1 cellular context compared by ENCODE assay signal in the genomic region with DNA sequence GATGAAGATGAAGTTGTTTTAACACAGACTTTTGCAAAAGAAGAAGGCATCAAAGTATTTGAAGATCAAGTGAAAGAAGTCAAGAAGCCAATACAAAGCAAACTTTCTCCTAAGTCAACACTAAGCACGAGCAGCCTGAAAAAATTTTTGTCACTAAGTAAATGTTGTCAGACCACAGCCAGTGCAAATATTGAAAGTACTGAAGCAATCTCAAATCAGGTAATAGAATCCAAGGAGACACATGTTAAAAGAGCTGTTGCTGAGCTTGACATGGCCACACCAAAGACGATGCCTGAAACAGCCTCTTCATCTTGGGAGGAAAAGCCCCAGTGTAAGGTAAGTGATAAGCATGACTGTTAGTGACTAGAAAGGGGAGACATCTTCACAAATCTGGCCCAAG.
TF ChIP-seq lines count a peak whose summit lies in the region.

No MANE protein-coding gene starts in this region.

TF ChIP-seq in HepG2, 621 proteins besides CTCF, POLR2A, EP300 and RAD21 (continued from another document and continues in another):
- TF ChIP-seq, protein P1, sequence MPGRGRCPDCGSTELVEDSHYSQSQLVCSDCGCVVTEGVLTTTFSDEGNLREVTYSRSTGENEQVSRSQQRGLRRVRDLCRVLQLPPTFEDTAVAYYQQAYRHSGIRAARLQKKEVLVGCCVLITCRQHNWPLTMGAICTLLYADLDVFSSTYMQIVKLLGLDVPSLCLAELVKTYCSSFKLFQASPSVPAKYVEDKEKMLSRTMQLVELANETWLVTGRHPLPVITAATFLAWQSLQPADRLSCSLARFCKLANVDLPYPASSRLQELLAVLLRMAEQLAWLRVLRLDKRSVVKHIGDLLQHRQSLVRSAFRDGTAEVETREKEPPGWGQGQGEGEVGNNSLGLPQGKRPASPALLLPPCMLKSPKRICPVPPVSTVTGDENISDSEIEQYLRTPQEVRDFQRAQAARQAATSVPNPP (CRISPR knock-in tag; IDR thresholded peaks at IDR 0.05), result peak; percentile 40; the same call in 1 of the 2 replicates
- peak; percentile 65 for TF ChIP-seq MED1 (CRISPR knock-in tag; IDR thresholded peaks at IDR 0.05)
- TF ChIP-seq, protein P2, sequence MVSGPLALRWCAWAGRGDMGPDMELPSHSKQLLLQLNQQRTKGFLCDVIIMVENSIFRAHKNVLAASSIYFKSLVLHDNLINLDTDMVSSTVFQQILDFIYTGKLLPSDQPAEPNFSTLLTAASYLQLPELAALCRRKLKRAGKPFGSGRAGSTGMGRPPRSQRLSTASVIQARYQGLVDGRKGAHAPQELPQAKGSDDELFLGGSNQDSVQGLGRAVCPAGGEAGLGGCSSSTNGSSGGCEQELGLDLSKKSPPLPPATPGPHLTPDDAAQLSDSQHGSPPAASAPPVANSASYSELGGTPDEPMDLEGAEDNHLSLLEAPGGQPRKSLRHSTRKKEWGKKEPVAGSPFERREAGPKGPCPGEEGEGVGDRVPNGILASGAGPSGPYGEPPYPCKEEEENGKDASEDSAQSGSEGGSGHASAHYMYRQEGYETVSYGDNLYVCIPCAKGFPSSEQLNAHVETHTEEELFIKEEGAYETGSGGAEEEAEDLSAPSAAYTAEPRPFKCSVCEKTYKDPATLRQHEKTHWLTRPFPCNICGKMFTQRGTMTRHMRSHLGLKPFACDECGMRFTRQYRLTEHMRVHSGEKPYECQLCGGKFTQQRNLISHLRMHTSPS (CRISPR knock-in tag; IDR thresholded peaks at IDR 0.05; ENCODE audit: low read depth), result no peak
- peak; percentile 76 for TF ChIP-seq RXRB (CRISPR knock-in tag; IDR thresholded peaks at IDR 0.05; ENCODE audit: borderline replicate concordance)
- no peak for TF ChIP-seq HOXD1 (CRISPR knock-in tag; IDR thresholded peaks at IDR 0.05)
- TF ChIP-seq CCDC6 (CRISPR knock-in tag; IDR thresholded peaks at IDR 0.05), result peak; percentile 47; the same call in 1 of the 2 replicates
- TF ChIP-seq, protein P3, sequence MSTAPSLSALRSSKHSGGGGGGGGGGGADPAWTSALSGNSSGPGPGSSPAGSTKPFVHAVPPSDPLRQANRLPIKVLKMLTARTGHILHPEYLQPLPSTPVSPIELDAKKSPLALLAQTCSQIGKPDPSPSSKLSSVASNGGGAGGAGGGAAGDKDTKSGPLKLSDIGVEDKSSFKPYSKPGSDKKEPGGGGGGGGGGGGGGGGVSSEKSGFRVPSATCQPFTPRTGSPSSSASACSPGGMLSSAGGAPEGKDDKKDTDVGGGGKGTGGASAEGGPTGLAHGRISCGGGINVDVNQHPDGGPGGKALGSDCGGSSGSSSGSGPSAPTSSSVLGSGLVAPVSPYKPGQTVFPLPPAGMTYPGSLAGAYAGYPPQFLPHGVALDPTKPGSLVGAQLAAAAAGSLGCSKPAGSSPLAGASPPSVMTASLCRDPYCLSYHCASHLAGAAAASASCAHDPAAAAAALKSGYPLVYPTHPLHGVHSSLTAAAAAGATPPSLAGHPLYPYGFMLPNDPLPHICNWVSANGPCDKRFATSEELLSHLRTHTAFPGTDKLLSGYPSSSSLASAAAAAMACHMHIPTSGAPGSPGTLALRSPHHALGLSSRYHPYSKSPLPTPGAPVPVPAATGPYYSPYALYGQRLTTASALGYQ (CRISPR knock-in tag; IDR thresholded peaks at IDR 0.05), result peak; percentile 91
- no peak for TF ChIP-seq ZNF235 (CRISPR knock-in tag; IDR thresholded peaks at IDR 0.05; ENCODE audit: borderline replicate concordance)
- TF ChIP-seq, protein P4, sequence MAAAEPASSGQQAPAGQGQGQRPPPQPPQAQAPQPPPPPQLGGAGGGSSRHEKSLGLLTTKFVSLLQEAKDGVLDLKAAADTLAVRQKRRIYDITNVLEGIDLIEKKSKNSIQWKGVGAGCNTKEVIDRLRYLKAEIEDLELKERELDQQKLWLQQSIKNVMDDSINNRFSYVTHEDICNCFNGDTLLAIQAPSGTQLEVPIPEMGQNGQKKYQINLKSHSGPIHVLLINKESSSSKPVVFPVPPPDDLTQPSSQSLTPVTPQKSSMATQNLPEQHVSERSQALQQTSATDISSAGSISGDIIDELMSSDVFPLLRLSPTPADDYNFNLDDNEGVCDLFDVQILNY (CRISPR knock-in tag; conservative IDR thresholded peaks at IDR 0.05), result no peak
- TF ChIP-seq, protein P5, sequence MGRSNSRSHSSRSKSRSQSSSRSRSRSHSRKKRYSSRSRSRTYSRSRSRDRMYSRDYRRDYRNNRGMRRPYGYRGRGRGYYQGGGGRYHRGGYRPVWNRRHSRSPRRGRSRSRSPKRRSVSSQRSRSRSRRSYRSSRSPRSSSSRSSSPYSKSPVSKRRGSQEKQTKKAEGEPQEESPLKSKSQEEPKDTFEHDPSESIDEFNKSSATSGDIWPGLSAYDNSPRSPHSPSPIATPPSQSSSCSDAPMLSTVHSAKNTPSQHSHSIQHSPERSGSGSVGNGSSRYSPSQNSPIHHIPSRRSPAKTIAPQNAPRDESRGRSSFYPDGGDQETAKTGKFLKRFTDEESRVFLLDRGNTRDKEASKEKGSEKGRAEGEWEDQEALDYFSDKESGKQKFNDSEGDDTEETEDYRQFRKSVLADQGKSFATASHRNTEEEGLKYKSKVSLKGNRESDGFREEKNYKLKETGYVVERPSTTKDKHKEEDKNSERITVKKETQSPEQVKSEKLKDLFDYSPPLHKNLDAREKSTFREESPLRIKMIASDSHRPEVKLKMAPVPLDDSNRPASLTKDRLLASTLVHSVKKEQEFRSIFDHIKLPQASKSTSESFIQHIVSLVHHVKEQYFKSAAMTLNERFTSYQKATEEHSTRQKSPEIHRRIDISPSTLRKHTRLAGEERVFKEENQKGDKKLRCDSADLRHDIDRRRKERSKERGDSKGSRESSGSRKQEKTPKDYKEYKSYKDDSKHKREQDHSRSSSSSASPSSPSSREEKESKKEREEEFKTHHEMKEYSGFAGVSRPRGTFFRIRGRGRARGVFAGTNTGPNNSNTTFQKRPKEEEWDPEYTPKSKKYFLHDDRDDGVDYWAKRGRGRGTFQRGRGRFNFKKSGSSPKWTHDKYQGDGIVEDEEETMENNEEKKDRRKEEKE (IDR thresholded peaks at IDR 0.05), result no peak
- TF ChIP-seq ZBTB7B (CRISPR knock-in tag; IDR thresholded peaks at IDR 0.05), result 0 out of 2 replicates have a peak, but pooled peaks have one; percentile 26
- TF ChIP-seq ZNF17 (CRISPR knock-in tag; IDR thresholded peaks at IDR 0.05), result no peak
- no peak for TF ChIP-seq NAIF1 (CRISPR knock-in tag; IDR thresholded peaks at IDR 0.05; ENCODE audit: borderline replicate concordance)
- TF ChIP-seq, protein P6, sequence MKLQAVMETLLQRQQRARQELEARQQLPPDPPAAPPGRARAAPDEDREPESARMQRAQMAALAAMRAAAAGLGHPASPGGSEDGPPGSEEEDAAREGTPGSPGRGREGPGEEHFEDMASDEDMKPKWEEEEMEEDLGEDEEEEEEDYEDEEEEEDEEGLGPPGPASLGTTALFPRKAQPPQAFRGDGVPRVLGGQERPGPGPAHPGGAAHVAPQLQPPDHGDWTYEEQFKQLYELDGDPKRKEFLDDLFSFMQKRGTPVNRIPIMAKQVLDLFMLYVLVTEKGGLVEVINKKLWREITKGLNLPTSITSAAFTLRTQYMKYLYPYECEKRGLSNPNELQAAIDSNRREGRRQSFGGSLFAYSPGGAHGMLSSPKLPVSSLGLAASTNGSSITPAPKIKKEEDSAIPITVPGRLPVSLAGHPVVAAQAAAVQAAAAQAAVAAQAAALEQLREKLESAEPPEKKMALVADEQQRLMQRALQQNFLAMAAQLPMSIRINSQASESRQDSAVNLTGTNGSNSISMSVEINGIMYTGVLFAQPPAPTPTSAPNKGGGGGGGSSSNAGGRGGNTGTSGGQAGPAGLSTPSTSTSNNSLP (IDR thresholded peaks at IDR 0.05; ENCODE audit: low read depth, low read length), result 0 out of 2 replicates have a peak, but pooled peaks have one; percentile 72
- TF ChIP-seq, protein P7, sequence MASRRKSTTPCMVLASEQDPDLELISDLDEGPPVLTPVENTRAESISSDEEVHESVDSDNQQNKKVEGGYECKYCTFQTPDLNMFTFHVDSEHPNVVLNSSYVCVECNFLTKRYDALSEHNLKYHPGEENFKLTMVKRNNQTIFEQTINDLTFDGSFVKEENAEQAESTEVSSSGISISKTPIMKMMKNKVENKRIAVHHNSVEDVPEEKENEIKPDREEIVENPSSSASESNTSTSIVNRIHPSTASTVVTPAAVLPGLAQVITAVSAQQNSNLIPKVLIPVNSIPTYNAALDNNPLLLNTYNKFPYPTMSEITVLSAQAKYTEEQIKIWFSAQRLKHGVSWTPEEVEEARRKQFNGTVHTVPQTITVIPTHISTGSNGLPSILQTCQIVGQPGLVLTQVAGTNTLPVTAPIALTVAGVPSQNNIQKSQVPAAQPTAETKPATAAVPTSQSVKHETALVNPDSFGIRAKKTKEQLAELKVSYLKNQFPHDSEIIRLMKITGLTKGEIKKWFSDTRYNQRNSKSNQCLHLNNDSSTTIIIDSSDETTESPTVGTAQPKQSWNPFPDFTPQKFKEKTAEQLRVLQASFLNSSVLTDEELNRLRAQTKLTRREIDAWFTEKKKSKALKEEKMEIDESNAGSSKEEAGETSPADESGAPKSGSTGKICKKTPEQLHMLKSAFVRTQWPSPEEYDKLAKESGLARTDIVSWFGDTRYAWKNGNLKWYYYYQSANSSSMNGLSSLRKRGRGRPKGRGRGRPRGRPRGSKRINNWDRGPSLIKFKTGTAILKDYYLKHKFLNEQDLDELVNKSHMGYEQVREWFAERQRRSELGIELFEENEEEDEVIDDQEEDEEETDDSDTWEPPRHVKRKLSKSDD (CRISPR knock-in tag; IDR thresholded peaks at IDR 0.05; ENCODE audit: low read depth), result no peak
- peak; percentile 58; the same call in 1 of the 2 replicates for TF ChIP-seq THAP11 (CRISPR knock-in tag; IDR thresholded peaks at IDR 0.05)
- TF ChIP-seq KMT2B (CRISPR knock-in tag; IDR thresholded peaks at IDR 0.05), result 0 out of 2 replicates have a peak, but pooled peaks have one; percentile 42
- TF ChIP-seq RFXANK (CRISPR knock-in tag; IDR thresholded peaks at IDR 0.05), result no peak
- TF ChIP-seq ZNF331 (CRISPR knock-in tag; IDR thresholded peaks at IDR 0.05), result peak; percentile 82
- peak; percentile 73; the same call in 1 of the 2 replicates for TF ChIP-seq SMARCC2 (IDR thresholded peaks at IDR 0.05)
- TF ChIP-seq, protein P8, sequence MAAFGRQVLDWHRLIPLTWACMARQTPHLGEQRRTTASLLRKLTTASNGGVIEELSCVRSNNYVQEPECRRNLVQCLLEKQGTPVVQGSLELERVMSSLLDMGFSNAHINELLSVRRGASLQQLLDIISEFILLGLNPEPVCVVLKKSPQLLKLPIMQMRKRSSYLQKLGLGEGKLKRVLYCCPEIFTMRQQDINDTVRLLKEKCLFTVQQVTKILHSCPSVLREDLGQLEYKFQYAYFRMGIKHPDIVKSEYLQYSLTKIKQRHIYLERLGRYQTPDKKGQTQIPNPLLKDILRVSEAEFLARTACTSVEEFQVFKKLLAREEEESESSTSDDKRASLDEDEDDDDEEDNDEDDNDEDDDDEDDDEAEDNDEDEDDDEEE (CRISPR knock-in tag; IDR thresholded peaks at IDR 0.05), result no peak
- TF ChIP-seq KLF13 (CRISPR knock-in tag; IDR thresholded peaks at IDR 0.05), result no peak
- no peak for TF ChIP-seq MTA1 (CRISPR knock-in tag; IDR thresholded peaks at IDR 0.05; ENCODE audit: borderline replicate concordance)
- TF ChIP-seq HNF4G (IDR thresholded peaks at IDR 0.05; ENCODE audit: borderline replicate concordance, low read depth, low read length), result no peak
- no peak for TF ChIP-seq HNF4G (CRISPR knock-in tag; IDR thresholded peaks at IDR 0.05; ENCODE audit: borderline replicate concordance, low read depth)
- TF ChIP-seq KLF6 (CRISPR knock-in tag; IDR thresholded peaks at IDR 0.05), result no peak
- peak; percentile 98 for TF ChIP-seq FOXJ3 (CRISPR knock-in tag; IDR thresholded peaks at IDR 0.05; ENCODE audit: borderline replicate concordance)
- TF ChIP-seq GLI4 (CRISPR knock-in tag; IDR thresholded peaks at IDR 0.05; ENCODE audit: borderline replicate concordance), result no peak
- TF ChIP-seq, protein P9, sequence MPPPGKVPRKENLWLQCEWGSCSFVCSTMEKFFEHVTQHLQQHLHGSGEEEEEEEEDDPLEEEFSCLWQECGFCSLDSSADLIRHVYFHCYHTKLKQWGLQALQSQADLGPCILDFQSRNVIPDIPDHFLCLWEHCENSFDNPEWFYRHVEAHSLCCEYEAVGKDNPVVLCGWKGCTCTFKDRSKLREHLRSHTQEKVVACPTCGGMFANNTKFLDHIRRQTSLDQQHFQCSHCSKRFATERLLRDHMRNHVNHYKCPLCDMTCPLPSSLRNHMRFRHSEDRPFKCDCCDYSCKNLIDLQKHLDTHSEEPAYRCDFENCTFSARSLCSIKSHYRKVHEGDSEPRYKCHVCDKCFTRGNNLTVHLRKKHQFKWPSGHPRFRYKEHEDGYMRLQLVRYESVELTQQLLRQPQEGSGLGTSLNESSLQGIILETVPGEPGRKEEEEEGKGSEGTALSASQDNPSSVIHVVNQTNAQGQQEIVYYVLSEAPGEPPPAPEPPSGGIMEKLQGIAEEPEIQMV (CRISPR knock-in tag; IDR thresholded peaks at IDR 0.05; ENCODE audit: low read depth), result no peak
- TF ChIP-seq MATR3 (CRISPR knock-in tag; IDR thresholded peaks at IDR 0.05), result no peak
- TF ChIP-seq ZNF225 (CRISPR knock-in tag; IDR thresholded peaks at IDR 0.05), result no peak
- TF ChIP-seq ZNF761 (CRISPR knock-in tag; conservative IDR thresholded peaks at IDR 0.05), result no peak
- TF ChIP-seq, protein P10, sequence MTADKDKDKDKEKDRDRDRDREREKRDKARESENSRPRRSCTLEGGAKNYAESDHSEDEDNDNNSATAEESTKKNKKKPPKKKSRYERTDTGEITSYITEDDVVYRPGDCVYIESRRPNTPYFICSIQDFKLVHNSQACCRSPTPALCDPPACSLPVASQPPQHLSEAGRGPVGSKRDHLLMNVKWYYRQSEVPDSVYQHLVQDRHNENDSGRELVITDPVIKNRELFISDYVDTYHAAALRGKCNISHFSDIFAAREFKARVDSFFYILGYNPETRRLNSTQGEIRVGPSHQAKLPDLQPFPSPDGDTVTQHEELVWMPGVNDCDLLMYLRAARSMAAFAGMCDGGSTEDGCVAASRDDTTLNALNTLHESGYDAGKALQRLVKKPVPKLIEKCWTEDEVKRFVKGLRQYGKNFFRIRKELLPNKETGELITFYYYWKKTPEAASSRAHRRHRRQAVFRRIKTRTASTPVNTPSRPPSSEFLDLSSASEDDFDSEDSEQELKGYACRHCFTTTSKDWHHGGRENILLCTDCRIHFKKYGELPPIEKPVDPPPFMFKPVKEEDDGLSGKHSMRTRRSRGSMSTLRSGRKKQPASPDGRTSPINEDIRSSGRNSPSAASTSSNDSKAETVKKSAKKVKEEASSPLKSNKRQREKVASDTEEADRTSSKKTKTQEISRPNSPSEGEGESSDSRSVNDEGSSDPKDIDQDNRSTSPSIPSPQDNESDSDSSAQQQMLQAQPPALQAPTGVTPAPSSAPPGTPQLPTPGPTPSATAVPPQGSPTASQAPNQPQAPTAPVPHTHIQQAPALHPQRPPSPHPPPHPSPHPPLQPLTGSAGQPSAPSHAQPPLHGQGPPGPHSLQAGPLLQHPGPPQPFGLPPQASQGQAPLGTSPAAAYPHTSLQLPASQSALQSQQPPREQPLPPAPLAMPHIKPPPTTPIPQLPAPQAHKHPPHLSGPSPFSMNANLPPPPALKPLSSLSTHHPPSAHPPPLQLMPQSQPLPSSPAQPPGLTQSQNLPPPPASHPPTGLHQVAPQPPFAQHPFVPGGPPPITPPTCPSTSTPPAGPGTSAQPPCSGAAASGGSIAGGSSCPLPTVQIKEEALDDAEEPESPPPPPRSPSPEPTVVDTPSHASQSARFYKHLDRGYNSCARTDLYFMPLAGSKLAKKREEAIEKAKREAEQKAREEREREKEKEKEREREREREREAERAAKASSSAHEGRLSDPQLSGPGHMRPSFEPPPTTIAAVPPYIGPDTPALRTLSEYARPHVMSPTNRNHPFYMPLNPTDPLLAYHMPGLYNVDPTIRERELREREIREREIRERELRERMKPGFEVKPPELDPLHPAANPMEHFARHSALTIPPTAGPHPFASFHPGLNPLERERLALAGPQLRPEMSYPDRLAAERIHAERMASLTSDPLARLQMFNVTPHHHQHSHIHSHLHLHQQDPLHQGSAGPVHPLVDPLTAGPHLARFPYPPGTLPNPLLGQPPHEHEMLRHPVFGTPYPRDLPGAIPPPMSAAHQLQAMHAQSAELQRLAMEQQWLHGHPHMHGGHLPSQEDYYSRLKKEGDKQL (CRISPR knock-in tag; IDR thresholded peaks at IDR 0.05; ENCODE audit: low read depth), result peak; percentile 96
- no peak for TF ChIP-seq CHD4 (IDR thresholded peaks at IDR 0.05; ENCODE audit: borderline replicate concordance, low read length)
- TF ChIP-seq ZNF547 (CRISPR knock-in tag; IDR thresholded peaks at IDR 0.05), result no peak
